Comparison of ENCODE assay signal across 8 cellular contexts in the genomic region with DNA sequence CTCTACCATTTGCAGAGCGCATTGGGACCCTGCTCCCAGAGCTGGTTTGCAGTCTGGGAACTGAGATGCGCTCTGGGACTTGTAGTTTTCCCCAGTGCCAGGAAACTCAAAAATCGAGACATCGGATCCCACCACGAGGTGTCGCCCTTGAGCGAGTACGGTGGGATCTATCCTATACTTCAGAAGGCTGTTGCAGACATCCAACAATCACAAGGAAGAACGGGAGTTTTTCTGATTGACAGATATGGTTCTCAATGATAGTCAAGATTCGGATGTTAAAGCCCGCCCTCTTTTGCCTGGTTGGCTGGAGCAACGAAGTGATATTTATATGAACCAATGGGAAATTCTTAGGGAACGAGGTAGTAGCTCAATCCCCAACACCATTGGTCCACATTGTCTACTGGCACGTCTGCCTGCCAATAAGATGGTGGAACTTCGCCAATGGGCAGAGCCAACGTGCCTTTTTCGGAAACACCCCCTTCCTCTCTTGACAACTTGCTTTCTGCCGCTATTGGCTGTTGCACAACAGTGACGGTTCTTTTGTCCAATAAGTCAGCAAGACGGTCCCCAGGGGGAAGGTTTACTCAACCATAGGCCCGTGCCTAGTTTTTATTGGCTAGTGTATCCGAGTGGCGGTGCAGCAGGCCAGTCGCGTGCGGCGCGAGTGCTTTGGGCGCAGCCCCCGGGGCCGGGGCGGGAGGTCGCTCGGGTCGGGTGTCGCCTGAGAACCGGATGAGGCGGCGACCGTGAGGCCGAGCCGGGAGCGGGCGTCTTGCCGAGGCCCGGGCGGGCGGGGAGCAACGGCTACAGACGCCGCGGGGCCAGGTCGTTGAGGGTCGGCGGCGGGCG. TPM values are rescaled to one million over a fixed set of nuclear protein-coding genes. Genes with fewer than 3 reads are reported as not detected.
DNase-seq lines count a peak whose midpoint lies in the region; ATAC-seq and TF ChIP-seq lines count a peak whose summit lies in the region.

TSS of gene DNM2 (plus strand) at position 724 of the 849 bp plus-strand sequence. CDS start 164 bp downstream, outside the sequence.

- peaks cover 23% of the 10 kb centered on the region for H3K4me1 Mint-ChIP-seq in T-helper 17 cell

- peak; percentile 77 for TF ChIP-seq CTCF in GM13976 (IDR thresholded peaks at IDR 0.05; ENCODE audit: borderline replicate concordance, control extremely low read depth, extremely low read depth, insufficient read depth, missing control alignments)
- peak; percentile 78 for TF ChIP-seq CTCF in psoas muscle (IDR thresholded peaks at IDR 0.05)
- TF ChIP-seq CTCF in uterus (IDR thresholded peaks at IDR 0.05): peak; percentile 78 to 96 (median 88)

- WGBS in psoas muscle, 3 donors: 0 to 1% (median 0%) methylated on average over 55 to 57 of the region's 57 CpGs

- peak within 1 kb of the TSS; percentile 83 for H3K27ac Mint-ChIP-seq in T-helper 17 cell

- ATAC-seq in HG02884 (IDR thresholded peaks at IDR 0.05; ENCODE audit: unreplicated experiment): peak; percentile 79
- ATAC-seq in T-helper 17 cell: peak; percentile 88
- peak; percentile 92 for ATAC-seq in left ventricle myocardium superior
- ATAC-seq in psoas muscle: peak; percentile 90 to 94 (median 92)

- intact Hi-C loops in left ventricle myocardium superior (cut with micrococcal nuclease) (loop anchor here (10.0 kb wide), 1 partner anchor 147 kb away; no protein-coding TSS in a partner anchor), psoas muscle (cut with DNase I) (loop anchor here (2.0 to 5.0 kb wide), 3 partner anchors 50 to 147 kb away; no protein-coding TSS in a partner anchor), uterus (cut with DNase I; ENCODE audit: low total_unique reads) (loop anchor here (10.0 kb wide), 1 partner anchor 147 kb away; no protein-coding TSS in a partner anchor)

- H3K9me3 ChIP-seq in T-helper 17 cell (ENCODE audit: control insufficient read depth, low read length, poor library complexity, severe bottlenecking) (no peaks in the 10 kb centered on the region), psoas muscle (no peaks in the 10 kb centered on the region), uterus (no peaks in the 10 kb centered on the region)

- peak; percentile 56 to 74 for TF ChIP-seq POLR2A in uterus (IDR thresholded peaks at IDR 0.05)

- H3K4me3 Mint-ChIP-seq in T-helper 17 cell: peak within 1 kb of the TSS; percentile 97

- H3K4me1 ChIP-seq in psoas muscle: peaks cover 27% of the 10 kb centered on the region
- peaks cover 0 to 12% of the 10 kb centered on the region in 2 donors for H3K4me1 ChIP-seq in uterus

- peak; percentile 96 for DNase-seq in GM13976 (ENCODE audit: low spot score)
- peak; percentile 99 for DNase-seq in NCI-H1694 (lab: John Stamatoyannopoulos, UW)
- DNase-seq in T-helper 17 cell: peak; percentile 92 to 95 (median 94)
- peak; percentile 99 for DNase-seq in left ventricle myocardium superior
- peak; percentile 98 to 99 for DNase-seq in psoas muscle
- peak; percentile 99 to 100 for DNase-seq in uterus

- H3K27ac ChIP-seq in angular gyrus (ENCODE audit: low read depth, low read length): peak within 1 kb of the TSS; percentile 88
- H3K27ac ChIP-seq in psoas muscle: peak within 1 kb of the TSS; percentile 96
- H3K27ac ChIP-seq in uterus: peak within 1 kb of the TSS; percentile 79 to 92

- no peaks in the 10 kb centered on the region for H3K27me3 Mint-ChIP-seq in T-helper 17 cell

- no peaks in the 10 kb centered on the region for H3K36me3 Mint-ChIP-seq in T-helper 17 cell (ENCODE audit: low read depth)

- H3K4me3 ChIP-seq in psoas muscle (peak within 1 kb of the TSS; percentile 95), uterus (peak within 1 kb of the TSS; percentile 71 to 99)

- H3K27me3 ChIP-seq in psoas muscle (ENCODE audit: insufficient read depth in 3 of 3, low read length in 2 of 3) (no peaks in the 10 kb centered on the region), uterus (no peaks in the 10 kb centered on the region)

- in situ Hi-C loops in GM13976 (cut with MboI; ENCODE audit: low sequenced_read_pairs, unreplicated experiment): no loop called here

- H3K36me3 ChIP-seq in psoas muscle (ENCODE audit: insufficient read depth in 1 of 2, low read depth in 1 of 2) (peaks cover 0 to 18% of the 10 kb centered on the region in 2 donors), uterus (no peaks in the 10 kb centered on the region)

RNA-seq across cellular contexts. Expression of gene DNM2, which starts in this region (rescaled TPM):
- total RNA-seq in T-helper 17 cell (100 to 1,000 TPM; 267 to 273 TPM), left ventricle myocardium superior (201 TPM), psoas muscle (100 to 1,000 TPM; 117 to 143 (median 130) TPM), uterus (100 to 1,000 TPM in 2 of 4 donors, 10 to 100 TPM in 2; 46.8 to 150 (median 86.0) TPM)
- polyA plus RNA-seq in psoas muscle: 100 to 1,000 TPM in 1 of 3 donors, 10 to 100 TPM in 2; 70.6 to 149 (median 74.1) TPM

Comparison
In these comparisons a context has a peak if more than half of its experiments do, and no peak if none do; other contexts are left out.
1. Peak in every context shown above with its lines: DNase-seq, ATAC-seq, H3K4me3 ChIP-seq and H3K27ac ChIP-seq.